In genomic region chr21:46323227-46323709, GRCh38 we compare ENCODE assay signal across 8 cellular contexts. TPM values are rescaled to one million over a fixed set of nuclear protein-coding genes. Genes with fewer than 3 reads are reported as not detected.
DNase-seq lines count a peak whose midpoint lies in the region; ATAC-seq and TF ChIP-seq lines count a peak whose summit lies in the region.

No MANE protein-coding gene starts in this region.

- H3K36me3 ChIP-seq in ACC112 (ENCODE audit: insufficient read depth, low read length) (no peaks in the 10 kb centered on the region; the same call in 1 of the 2 replicates), KOPT-K1 (ENCODE audit: insufficient read depth, low read length) (peaks cover 35% of the 10 kb centered on the region), breast epithelium (no peaks in the 10 kb centered on the region)

- peak overlapping the region; percentile 94 for H3K4me3 Mint-ChIP-seq in mesothelial cell of epicardium

- TF ChIP-seq CTCF in GM12865 (IDR thresholded peaks at IDR 0.05; ENCODE audit: insufficient read depth, low read depth, low read length, missing control alignments) = no peak
- TF ChIP-seq CTCF in breast epithelium (IDR thresholded peaks at IDR 0.05) = no peak
- no peak for TF ChIP-seq CTCF in mesothelial cell of epicardium (IDR thresholded peaks at IDR 0.05; ENCODE audit: unreplicated experiment)

- H3K36me3 Mint-ChIP-seq in mesothelial cell of epicardium = peaks cover 9% of the 10 kb centered on the region

- peak overlapping the region; percentile 75 for H3K27ac ChIP-seq in ACC112 (ENCODE audit: low read depth, low read length)
- peak overlapping the region; percentile 98 for H3K27ac ChIP-seq in KOPT-K1 (ENCODE audit: low read depth, low read length, poor library complexity, severe bottlenecking)
- H3K27ac ChIP-seq in breast epithelium = peak overlapping the region in 1 of 2 donors; percentile 96

- H3K27me3 Mint-ChIP-seq in mesothelial cell of epicardium (ENCODE audit: low read depth) = no peaks in the 10 kb centered on the region

- peak overlapping the region; percentile 71 for H2AFZ ChIP-seq in ACC112 (ENCODE audit: low read length, unreplicated experiment)

- intact Hi-C loops in breast epithelium (cut with DNase I; ENCODE audit: low total_unique reads) = no loop called here

- peaks cover 32% of the 10 kb centered on the region for H3K4me1 Mint-ChIP-seq in mesothelial cell of epicardium

- H3K79me2 ChIP-seq in ACC112 (ENCODE audit: control insufficient read depth, insufficient read depth, low read length, unreplicated experiment) = peaks cover 73% of the 10 kb centered on the region

- ATAC-seq in HG02981 (IDR thresholded peaks at IDR 0.05; ENCODE audit: unreplicated experiment) = no peak
- ATAC-seq in HG03565 (IDR thresholded peaks at IDR 0.05; ENCODE audit: unreplicated experiment) = no peak

- DNase-seq in GM12865 (ENCODE audit: low read depth) (peak; percentile 35), breast epithelium (ENCODE audit: low spot score in 2 of 2) (no peak), mesothelial cell of epicardium (ENCODE audit: low spot score in 2 of 2, unreplicated experiment in 2 of 2) (no peak), GF-D8 (lab: John Stamatoyannopoulos, UW) (no peak)

- peaks cover 29% of the 10 kb centered on the region for H3K4me1 ChIP-seq in ACC112 (ENCODE audit: control insufficient read depth, insufficient read depth, low read length, unreplicated experiment)
- peaks cover 3 to 11% of the 10 kb centered on the region in 2 donors for H3K4me1 ChIP-seq in breast epithelium

- H3K4me3 ChIP-seq in ACC112 (ENCODE audit: low read depth, low read length) (peak overlapping the region; percentile 100), GM12865 (ENCODE audit: low read depth, low read length) (peak overlapping the region; percentile 81), breast epithelium (peak overlapping the region; percentile 76 to 98 (median 80))

- H3K9me3 Mint-ChIP-seq in mesothelial cell of epicardium = no peaks in the 10 kb centered on the region

- H3K27ac Mint-ChIP-seq in mesothelial cell of epicardium = peak overlapping the region; percentile 92

- H3K9me3 ChIP-seq in KOPT-K1 (ENCODE audit: insufficient read depth, low read length, poor library complexity, severe bottlenecking) = no peaks in the 10 kb centered on the region
- no peaks in the 10 kb centered on the region for H3K9me3 ChIP-seq in breast epithelium

- H3K27me3 ChIP-seq in ACC112 (ENCODE audit: insufficient read depth, low read length) (no peaks in the 10 kb centered on the region), breast epithelium (no peaks in the 10 kb centered on the region)

- no peak for TF ChIP-seq POLR2A in breast epithelium (IDR thresholded peaks at IDR 0.05)

RNA-seq across cellular contexts. Expression of gene C21orf58, which starts 0.4 kb away (rescaled TPM):
- 1 to 10 TPM in 2 of 3 donors, under 1 TPM in 1; 0.96 to 2.9 (median 2.6) TPM for total RNA-seq in breast epithelium
- 20.0 to 20.7 TPM (median 20.7 TPM) in 3 replicates for total RNA-seq in mesothelial cell of epicardium

RNA-seq across cellular contexts. Expression of gene PCNT, which starts 0.7 kb away (rescaled TPM):
- 10 to 100 TPM; 25.2 to 31.0 (median 28.5) TPM for total RNA-seq in breast epithelium
- 32.6 to 42.4 TPM (median 41.8 TPM) in 3 replicates for total RNA-seq in mesothelial cell of epicardium

RNA-seq across cellular contexts. Expression of gene YBEY, which starts 37.1 kb away (rescaled TPM):
- total RNA-seq in breast epithelium = 10 to 100 TPM; 15.4 to 22.8 (median 17.3) TPM
- 17.2 to 18.4 TPM (median 17.7 TPM) in 3 replicates for total RNA-seq in mesothelial cell of epicardium

RNA-seq across cellular contexts. Expression of gene MCM3AP, which starts 37.9 kb away (rescaled TPM):
- total RNA-seq in breast epithelium = 10 to 100 TPM; 91.5 to 100.0 (median 99.2) TPM
- 138 to 150 TPM (median 139 TPM) in 3 replicates for total RNA-seq in mesothelial cell of epicardium
